ENCODE assay signal across 14 cellular contexts in the genomic region with DNA sequence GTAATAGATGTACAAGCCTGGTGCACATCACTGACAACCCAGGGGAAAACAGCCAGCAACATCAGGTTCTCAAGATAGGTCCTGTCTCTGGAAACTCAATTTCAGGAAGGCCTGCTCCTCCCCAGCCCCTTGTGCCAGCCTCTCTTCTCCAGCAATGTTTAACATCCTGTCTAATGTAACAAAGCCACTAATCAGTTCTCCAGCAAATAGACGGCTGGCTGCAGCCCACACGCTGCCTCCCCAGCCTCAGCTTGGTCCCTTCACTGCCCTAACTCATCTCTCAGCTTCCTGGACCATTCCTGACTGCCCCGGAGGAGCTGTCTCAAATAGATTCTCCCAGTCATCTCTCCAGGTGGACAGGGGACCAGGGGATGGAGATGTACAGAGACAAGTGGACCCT. TPM values are rescaled to one million over a fixed set of nuclear protein-coding genes. Genes with fewer than 3 reads are reported as not detected.
DNase-seq lines count a peak whose midpoint lies in the region; ATAC-seq and TF ChIP-seq lines count a peak whose summit lies in the region.
"Had no signal": no experiment of that assay in that cellular context is flagged by ENCODE, and none has a peak within 500 bp of the region (broad histone marks: within the 10 kb centered on the region; RNA-seq: fewer than 3 reads in every experiment).

No MANE protein-coding gene starts in this region.

- no peak for TF ChIP-seq POLR2A in gastrocnemius medialis (IDR thresholded peaks at IDR 0.05)

- in situ Hi-C loops in gastrocnemius medialis (cut with MboI; ENCODE audit: low sequenced_read_pairs in 4 of 4) = no loop called here

- H3K4me1 Mint-ChIP-seq in T-helper 17 cell = peaks cover 4% of the 10 kb centered on the region
- peaks cover 2% of the 10 kb centered on the region for H3K4me1 Mint-ChIP-seq in CD8-positive, alpha-beta T cell (ENCODE audit: low read depth)

- DNase-seq in T-helper 17 cell (no peak), hepatocyte (ENCODE audit: low spot score) (no peak), gastrocnemius medialis (no peak), H4 (ENCODE audit: low spot score) (no peak), HUDEP-2 (lab: John Stamatoyannopoulos, UW; ENCODE audit: unreplicated experiment in 76 of 76) (no peak)
- DNase-seq in CD8-positive, alpha-beta T cell = no peak
- no peak for DNase-seq in stimulated activated CD4-positive, alpha-beta T cell treated with anti-CD3 and anti-CD28 coated beads, Interleukin-2, amount 100 ng/mL, for 48 hours
- DNase-seq: activated CD4-positive, CD25-positive, alpha-beta regulatory T cell treated with anti-CD3 and anti-CD28 coated beads, Interleukin-2, amount 50 U/mL, for 72 hours; activated naive CD4-positive, alpha-beta T cell; immature natural killer cell; NCI-H2107; SHP77 treated with DMSO at 0.1 percent for 48 hours had no signal

- WGBS in hepatocyte (ENCODE audit: low lambda C conversion rate, missing lambda C conversion rate) = 36% methylated on average over 3 of the region's 3 CpGs

- TF ChIP-seq CTCF in C4-2B (conservative IDR thresholded peaks at IDR 0.05) (no peak), hepatocyte (IDR thresholded peaks at IDR 0.05; ENCODE audit: poor library complexity) (no peak), gastrocnemius medialis (IDR thresholded peaks at IDR 0.05 in 4 of 5, conservative IDR thresholded peaks at IDR 0.05 in 1 of 5) (no peak)
- TF ChIP-seq CTCF in CD8-positive, alpha-beta T cell (IDR thresholded peaks at IDR 0.05) = no peak

- H3K4me1 ChIP-seq in hepatocyte (ENCODE audit: insufficient read depth) (peaks cover 79% of the 10 kb centered on the region), gastrocnemius medialis (peaks cover 50 to 66% of the 10 kb centered on the region in 2 donors)
- no peaks in the 10 kb centered on the region for H3K4me1 ChIP-seq in CD8-positive, alpha-beta T cell (ENCODE audit: insufficient read depth, low read length)

- ATAC-seq in T-helper 17 cell (no peak), gastrocnemius medialis (no peak)
- no peak for ATAC-seq in CD8-positive, alpha-beta T cell

- peak overlapping the region; percentile 62 for H3K27ac ChIP-seq in C4-2B
- peak overlapping the region; percentile 98 for H3K27ac ChIP-seq in hepatocyte
- H3K27ac ChIP-seq in gastrocnemius medialis = peak overlapping the region; percentile 69 to 79 (median 76)
- H3K27ac ChIP-seq in CD8-positive, alpha-beta T cell (ENCODE audit: low read depth, low read length) = no peak overlapping the region

- POLR2A ChIA-PET in CD8-positive, alpha-beta T cell (lab: Charles Lee) = no interaction called here

- H3K9me3 ChIP-seq in T-helper 17 cell (ENCODE audit: control insufficient read depth, low read length, poor library complexity, severe bottlenecking) = no peaks in the 10 kb centered on the region
- no peaks in the 10 kb centered on the region for H3K9me3 ChIP-seq in hepatocyte (ENCODE audit: low read depth)
- H3K9me3 ChIP-seq in gastrocnemius medialis = no peaks in the 10 kb centered on the region
- no peaks in the 10 kb centered on the region for H3K9me3 ChIP-seq in CD8-positive, alpha-beta T cell (ENCODE audit: low read length)

- peaks cover 26% of the 10 kb centered on the region for H3K27me3 Mint-ChIP-seq in T-helper 17 cell
- H3K27me3 Mint-ChIP-seq in CD8-positive, alpha-beta T cell (ENCODE audit: low read depth) = peaks cover 6% of the 10 kb centered on the region

- peak overlapping the region; percentile 25 for H3K4me3 Mint-ChIP-seq in T-helper 17 cell
- no peak overlapping the region for H3K4me3 Mint-ChIP-seq in CD8-positive, alpha-beta T cell
- H3K4me3 Mint-ChIP-seq: B cell, immature natural killer cell had no signal

- peak overlapping the region; percentile 13 for H3K4me2 ChIP-seq in hepatocyte

- no peaks in the 10 kb centered on the region for H3K9me2 ChIP-seq in hepatocyte (replicated peaks; ENCODE audit: insufficient read depth)

- H3K9me3 Mint-ChIP-seq in CD8-positive, alpha-beta T cell = no peaks in the 10 kb centered on the region
- H3K9me3 Mint-ChIP-seq: immature natural killer cell had no signal

- H2AFZ ChIP-seq in hepatocyte = no peak overlapping the region

- H4K20me1 ChIP-seq in hepatocyte (ENCODE audit: insufficient read depth, poor library complexity, severe bottlenecking) = no peaks in the 10 kb centered on the region

- intact Hi-C loops in gastrocnemius medialis (cut with DNase I; ENCODE audit: low total_unique reads) = no loop called here
- intact Hi-C loops in CD8-positive, alpha-beta T cell (cut with DNase I, micrococcal nuclease) = no loop called here

- H3K79me2 ChIP-seq in hepatocyte = peaks cover 7% of the 10 kb centered on the region

- H3K36me3 ChIP-seq in hepatocyte (replicated peaks; ENCODE audit: insufficient read depth, low read depth) (no peaks in the 10 kb centered on the region), gastrocnemius medialis (no peaks in the 10 kb centered on the region)
- H3K36me3 ChIP-seq in CD8-positive, alpha-beta T cell (ENCODE audit: insufficient read depth, low read length) = no peaks in the 10 kb centered on the region

- CTCF ChIA-PET in CD8-positive, alpha-beta T cell (lab: Charles Lee) = no interaction called here

- H3K27ac Mint-ChIP-seq in T-helper 17 cell = no peak overlapping the region
- no peak overlapping the region for H3K27ac Mint-ChIP-seq in CD8-positive, alpha-beta T cell
- H3K27ac Mint-ChIP-seq: B cell, immature natural killer cell had no signal

- no peaks in the 10 kb centered on the region for H3K36me3 Mint-ChIP-seq in T-helper 17 cell (ENCODE audit: low read depth)
- no peaks in the 10 kb centered on the region for H3K36me3 Mint-ChIP-seq in CD8-positive, alpha-beta T cell
- H3K36me3 Mint-ChIP-seq: immature natural killer cell had no signal

- H3K27me3 ChIP-seq in hepatocyte (no peaks in the 10 kb centered on the region), gastrocnemius medialis (no peaks in the 10 kb centered on the region)
- H3K27me3 ChIP-seq in CD8-positive, alpha-beta T cell (ENCODE audit: insufficient read depth, low read length) = no peaks in the 10 kb centered on the region

- no peak overlapping the region for H3K4me3 ChIP-seq in hepatocyte
- no peak overlapping the region for H3K4me3 ChIP-seq in gastrocnemius medialis
- no peak overlapping the region for H3K4me3 ChIP-seq in CD8-positive, alpha-beta T cell (ENCODE audit: low read depth, low read length)

RNA-seq across cellular contexts. Expression of a gene that starts 37.8 kb away (rescaled TPM):
- total RNA-seq in T-helper 17 cell (1,000 to 10,000 TPM; 1,682 to 1,804 TPM), hepatocyte (818 and 854 TPM in 2 replicates), gastrocnemius medialis (100 to 1,000 TPM; 598 to 693 (median 633) TPM)
- polyA plus RNA-seq in hepatocyte = 803 and 849 TPM in 2 replicates
- total RNA-seq in H4 (2014; rRNA removed; shearing (Covaris generic)) = 1,580 and 1,699 TPM in 2 replicates
- 1,000 to 10,000 TPM; 1,595 to 1,676 TPM for total RNA-seq in CD8-positive, alpha-beta T cell

RNA-seq across cellular contexts. Expression of a gene that starts 37.9 kb away (rescaled TPM):
- 10 to 100 TPM; 20.0 to 23.5 TPM for total RNA-seq in T-helper 17 cell
- 1.2 and 4.7 TPM in 2 replicates for total RNA-seq in hepatocyte
- polyA plus RNA-seq in hepatocyte = 1.4 and 2.1 TPM in 2 replicates
- 1 to 10 TPM in 2 of 4 donors, under 1 TPM in 2; 0.55 to 6.5 (median 1.1) TPM for total RNA-seq in gastrocnemius medialis
- total RNA-seq in H4 (2014; rRNA removed; shearing (Covaris generic)) = 1.8 and 3.4 TPM in 2 replicates
- 1 to 10 TPM; 8.6 to 9.1 TPM for total RNA-seq in CD8-positive, alpha-beta T cell
